In the genomic region with DNA sequence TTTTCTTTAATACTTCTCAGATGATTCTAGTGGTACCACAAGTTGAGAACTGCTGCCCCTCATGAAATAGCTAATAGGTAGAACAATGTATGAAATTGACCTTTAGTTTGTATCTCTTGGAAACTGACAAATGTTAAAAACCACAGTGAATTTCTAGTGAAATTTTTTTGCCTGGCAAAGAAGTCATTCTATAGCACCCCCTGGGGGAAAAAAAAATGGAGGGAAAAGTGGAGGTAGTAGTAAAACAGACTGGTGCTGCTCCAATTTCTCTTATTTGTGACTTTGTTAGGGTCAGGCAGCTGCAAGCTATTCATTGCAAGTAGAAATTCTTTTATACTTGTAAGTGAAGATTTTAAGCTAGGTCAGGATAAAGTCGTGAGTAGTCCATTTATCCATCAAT, we compare ENCODE assay signal across 15 cellular contexts.
DNase-seq lines count a peak whose midpoint lies in the region; ATAC-seq and TF ChIP-seq lines count a peak whose summit lies in the region.
"Had no signal": no experiment of that assay in that cellular context is flagged by ENCODE, and none has a peak within 500 bp of the region (broad histone marks: within the 10 kb centered on the region; RNA-seq: fewer than 3 reads in every experiment).

No MANE protein-coding gene starts in this region.

- H3K4me3 Mint-ChIP-seq in stimulated activated effector memory CD8-positive, alpha-beta T cell treated with anti-CD3 and anti-CD28 coated beads, Interleukin-12 subunit alpha, Interleukin-12 subunit beta, amount 100 ng/mL, for 72 hours, result no peak overlapping the region
- no peak overlapping the region for H3K4me3 Mint-ChIP-seq in activated CD8-positive, alpha-beta memory T cell treated with anti-CD3 and anti-CD28 coated beads, Interleukin-2, amount 10 ng/mL, durations not matched to agents 7 days and 5 days
- H3K4me3 Mint-ChIP-seq: CD14-positive monocyte; stimulated activated naive B cell treated with anti-CD40 and anti-IgM and Interleukin-4, amounts not matched to agents 10 μg/mL and 1 μg/mL and 100 μg/mL, for 72 hours had no signal

- H3K4me1 Mint-ChIP-seq in stimulated activated effector memory CD8-positive, alpha-beta T cell treated with anti-CD3 and anti-CD28 coated beads, Interleukin-12 subunit alpha, Interleukin-12 subunit beta, amount 100 ng/mL, for 72 hours, result no peaks in the 10 kb centered on the region
- H3K4me1 Mint-ChIP-seq in activated CD8-positive, alpha-beta memory T cell treated with anti-CD3 and anti-CD28 coated beads, Interleukin-2, amount 10 ng/mL, durations not matched to agents 7 days and 5 days, result no peaks in the 10 kb centered on the region
- H3K4me1 Mint-ChIP-seq: CD14-positive monocyte; stimulated activated naive B cell treated with anti-CD40 and anti-IgM and Interleukin-4, amounts not matched to agents 10 μg/mL and 1 μg/mL and 100 μg/mL, for 72 hours had no signal

- TF ChIP-seq CTCF in OCI-LY7 (conservative IDR thresholded peaks at IDR 0.05; ENCODE audit: low read length) (peak; percentile 47), epithelial cell of proximal tubule (conservative IDR thresholded peaks at IDR 0.05; ENCODE audit: low read depth, low read length) (peak; percentile 55), tibial artery (IDR thresholded peaks at IDR 0.05) (peak in 1 of 2 experiments; percentile 12)

- H3K9me3 ChIP-seq in OCI-LY7 (ENCODE audit: low read length), result no peaks in the 10 kb centered on the region
- H3K9me3 ChIP-seq in tibial artery, result no peaks in the 10 kb centered on the region
- H3K9me3 ChIP-seq: adrenal gland, lower lobe of right lung, pancreas had no signal

- H3K4me3 ChIP-seq in OCI-LY7 (ENCODE audit: low read depth, low read length, poor library complexity, severe bottlenecking) (no peak overlapping the region), epithelial cell of proximal tubule (ENCODE audit: low read depth, low read length) (no peak overlapping the region), tibial artery (no peak overlapping the region)
- H3K4me3 ChIP-seq: adrenal gland, lower lobe of right lung, pancreas had no signal

- DNase-seq in A172 (ENCODE audit: low spot score) (peak; percentile 21), ELR (ENCODE audit: low read depth) (peak; percentile 53), OCI-LY7 (ENCODE audit: low spot score) (no peak), epithelial cell of proximal tubule (ENCODE audit: low read depth) (no peak), pons (ENCODE audit: low spot score) (no peak), tibial artery (no peak)
- DNase-seq in stimulated activated effector memory CD8-positive, alpha-beta T cell treated with anti-CD3 and anti-CD28 coated beads, Interleukin-12 subunit alpha, Interleukin-12 subunit beta, amount 100 ng/mL, for 72 hours (ENCODE audit: low spot score in 2 of 2), result no peak
- no peak for DNase-seq in activated CD8-positive, alpha-beta memory T cell treated with anti-CD3 and anti-CD28 coated beads, Interleukin-2, amount 10 ng/mL, durations not matched to agents 7 days and 5 days
- DNase-seq: adrenal gland; effector CD4-positive, alpha-beta T cell; lower lobe of right lung; NCI-H2029 treated with DMSO at 0.1 percent for 48 hours; pancreas; stimulated activated naive B cell treated with anti-CD40 and anti-IgM and Interleukin-4, amounts not matched to agents 10 μg/mL and 1 μg/mL and 100 μg/mL, for 72 hours had no signal

- H3K9me3 Mint-ChIP-seq in stimulated activated effector memory CD8-positive, alpha-beta T cell treated with anti-CD3 and anti-CD28 coated beads, Interleukin-12 subunit alpha, Interleukin-12 subunit beta, amount 100 ng/mL, for 72 hours, result peaks cover 8% of the 10 kb centered on the region
- peaks cover 3% of the 10 kb centered on the region for H3K9me3 Mint-ChIP-seq in activated CD8-positive, alpha-beta memory T cell treated with anti-CD3 and anti-CD28 coated beads, Interleukin-2, amount 10 ng/mL, durations not matched to agents 7 days and 5 days (ENCODE audit: low read depth)
- H3K9me3 Mint-ChIP-seq: CD14-positive monocyte; stimulated activated naive B cell treated with anti-CD40 and anti-IgM and Interleukin-4, amounts not matched to agents 10 μg/mL and 1 μg/mL and 100 μg/mL, for 72 hours had no signal

- no peak overlapping the region for H3K27ac Mint-ChIP-seq in stimulated activated effector memory CD8-positive, alpha-beta T cell treated with anti-CD3 and anti-CD28 coated beads, Interleukin-12 subunit alpha, Interleukin-12 subunit beta, amount 100 ng/mL, for 72 hours
- H3K27ac Mint-ChIP-seq in activated CD8-positive, alpha-beta memory T cell treated with anti-CD3 and anti-CD28 coated beads, Interleukin-2, amount 10 ng/mL, durations not matched to agents 7 days and 5 days, result no peak overlapping the region
- H3K27ac Mint-ChIP-seq: stimulated activated naive B cell treated with anti-CD40 and anti-IgM and Interleukin-4, amounts not matched to agents 10 μg/mL and 1 μg/mL and 100 μg/mL, for 72 hours had no signal

- H3K4me2 ChIP-seq in OCI-LY7 (ENCODE audit: low read length), result no peak overlapping the region

- intact Hi-C loops in OCI-LY7 (cut with micrococcal nuclease; ENCODE audit: unreplicated experiment), result no loop called here
- intact Hi-C loops in tibial artery (cut with DNase I; ENCODE audit: low total_unique reads), result no loop called here

- no TSS peak for BruUV-seq in OCI-LY7 (replicated peaks; lab: Mats Ljungman, UMichigan)

- CTCF ChIA-PET in OCI-LY7 (lab: Charles Lee; ENCODE audit: unreplicated experiment), result no interaction called here
- CTCF ChIA-PET in activated CD8-positive, alpha-beta memory T cell treated with anti-CD3 and anti-CD28 coated beads, Interleukin-2, amount 10 ng/mL, durations not matched to agents 7 days and 5 days (lab: Charles Lee), result no interaction called here

- H3K9me2 ChIP-seq in OCI-LY7 (ENCODE audit: insufficient read depth, low read length), result no peaks in the 10 kb centered on the region

- no peaks in the 10 kb centered on the region for H3K27me3 ChIP-seq in tibial artery
- H3K27me3 ChIP-seq: adrenal gland, pancreas had no signal

- no peak for ATAC-seq in stimulated activated effector memory CD8-positive, alpha-beta T cell treated with anti-CD3 and anti-CD28 coated beads, Interleukin-12 subunit alpha, Interleukin-12 subunit beta, amount 100 ng/mL, for 72 hours
- ATAC-seq in activated CD8-positive, alpha-beta memory T cell treated with anti-CD3 and anti-CD28 coated beads, Interleukin-2, amount 10 ng/mL, durations not matched to agents 7 days and 5 days, result no peak
- ATAC-seq: lower lobe of right lung; pancreas; stimulated activated naive B cell treated with anti-CD40 and anti-IgM and Interleukin-4, amounts not matched to agents 10 μg/mL and 1 μg/mL and 100 μg/mL, for 72 hours had no signal

- H3K27me3 Mint-ChIP-seq in activated CD8-positive, alpha-beta memory T cell treated with anti-CD3 and anti-CD28 coated beads, Interleukin-2, amount 10 ng/mL, durations not matched to agents 7 days and 5 days, result no peaks in the 10 kb centered on the region
- H3K27me3 Mint-ChIP-seq: stimulated activated naive B cell treated with anti-CD40 and anti-IgM and Interleukin-4, amounts not matched to agents 10 μg/mL and 1 μg/mL and 100 μg/mL, for 72 hours had no signal

- H3K36me3 Mint-ChIP-seq in stimulated activated effector memory CD8-positive, alpha-beta T cell treated with anti-CD3 and anti-CD28 coated beads, Interleukin-12 subunit alpha, Interleukin-12 subunit beta, amount 100 ng/mL, for 72 hours, result no peaks in the 10 kb centered on the region
- H3K36me3 Mint-ChIP-seq in activated CD8-positive, alpha-beta memory T cell treated with anti-CD3 and anti-CD28 coated beads, Interleukin-2, amount 10 ng/mL, durations not matched to agents 7 days and 5 days, result no peaks in the 10 kb centered on the region
- H3K36me3 Mint-ChIP-seq: CD14-positive monocyte; stimulated activated naive B cell treated with anti-CD40 and anti-IgM and Interleukin-4, amounts not matched to agents 10 μg/mL and 1 μg/mL and 100 μg/mL, for 72 hours had no signal

- H4K20me1 ChIP-seq in OCI-LY7 (ENCODE audit: insufficient read depth, low read length), result no peaks in the 10 kb centered on the region

- POLR2A ChIA-PET in OCI-LY7 (lab: Charles Lee), result interaction anchor here (0.6 to 0.7 kb wide), 2 partner anchors 416 to 736 kb away, joined by 3 read pairs; no protein-coding TSS in a partner anchor

- no peaks in the 10 kb centered on the region for H3K79me2 ChIP-seq in OCI-LY7 (ENCODE audit: insufficient read depth, low read depth, low read length)

- H3K27ac ChIP-seq in OCI-LY7 (ENCODE audit: low read depth, low read length, poor library complexity, severe bottlenecking) (no peak overlapping the region), tibial artery (no peak overlapping the region)
- H3K27ac ChIP-seq: adrenal gland, lower lobe of right lung, pancreas had no signal

- H3K4me1 ChIP-seq in OCI-LY7 (ENCODE audit: insufficient read depth, low read length, poor library complexity, severe bottlenecking) (no peaks in the 10 kb centered on the region), tibial artery (no peaks in the 10 kb centered on the region)
- H3K4me1 ChIP-seq: adrenal gland, lower lobe of right lung, pancreas had no signal

- H3K36me3 ChIP-seq in OCI-LY7 (ENCODE audit: insufficient read depth, low read length), result no peaks in the 10 kb centered on the region
- H3K36me3 ChIP-seq in tibial artery, result no peaks in the 10 kb centered on the region
- H3K36me3 ChIP-seq: adrenal gland, lower lobe of right lung, pancreas had no signal

- H2AFZ ChIP-seq in OCI-LY7 (ENCODE audit: low read length), result no peak overlapping the region

Comparison
In these comparisons a context has a peak if more than half of its experiments do, and no peak if none do; other contexts are left out.
1. DNase-seq: peak in A172 (single experiment) and ELR (single experiment); none in OCI-LY7 (single experiment), epithelial cell of proximal tubule (single experiment), stimulated activated effector memory CD8-positive, alpha-beta T cell treated with anti-CD3 and anti-CD28 coated beads, Interleukin-12 subunit alpha, Interleukin-12 subunit beta, amount 100 ng/mL, for 72 hours (0 of 2), pons (single experiment), activated CD8-positive, alpha-beta memory T cell treated with anti-CD3 and anti-CD28 coated beads, Interleukin-2, amount 10 ng/mL, durations not matched to agents 7 days and 5 days (single experiment) and tibial artery (0 of 2).